38 cellular contexts compared by ENCODE assay signal in the genomic region with DNA sequence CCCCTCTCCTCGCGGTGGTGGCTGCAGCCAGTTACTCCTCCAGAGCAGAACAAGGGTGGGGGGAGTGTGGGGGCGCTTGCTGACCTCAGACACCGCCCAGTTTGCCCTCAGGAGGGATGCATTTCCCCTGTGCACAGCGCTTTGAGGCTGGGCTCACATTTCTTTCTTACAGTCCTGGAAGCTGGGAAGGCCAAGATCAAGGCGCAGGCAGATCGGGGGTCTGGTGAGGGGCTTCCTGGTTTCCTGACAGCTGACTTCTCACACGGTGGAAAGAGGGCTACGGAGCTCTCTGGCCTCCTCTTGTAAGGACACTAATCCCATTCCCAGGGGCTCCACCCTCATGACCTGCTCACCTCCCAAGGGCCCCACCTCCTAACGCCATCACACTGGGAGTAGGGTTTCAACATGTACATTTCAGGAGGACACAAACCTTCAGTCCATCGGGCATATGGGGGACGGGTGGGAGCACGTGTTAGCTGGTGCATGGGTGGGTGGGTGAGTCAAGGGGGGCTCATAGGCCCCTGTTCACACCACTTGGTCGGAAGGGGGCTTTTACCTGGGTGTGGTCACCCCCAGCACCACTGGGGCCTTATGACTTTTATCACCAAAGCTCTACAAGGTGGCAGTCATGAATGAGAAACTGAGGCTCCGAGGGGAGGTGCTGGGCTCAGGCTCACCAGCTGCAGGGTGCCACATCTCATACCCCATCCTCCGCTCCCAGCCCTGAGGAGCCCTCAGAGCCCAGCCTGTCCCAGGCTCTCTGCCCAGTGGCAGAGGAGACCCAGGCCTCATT. TPM values are rescaled to one million over a fixed set of nuclear protein-coding genes. Genes with fewer than 3 reads are reported as not detected.
DNase-seq lines count a peak whose midpoint lies in the region; ATAC-seq and TF ChIP-seq lines count a peak whose summit lies in the region.
"Had no signal": no experiment of that assay in that cellular context is flagged by ENCODE, and none has a peak within 500 bp of the region (broad histone marks: within the 10 kb centered on the region; RNA-seq: fewer than 3 reads in every experiment).

No MANE protein-coding gene starts in this region.

- H3K36me3 Mint-ChIP-seq in activated CD8-positive, alpha-beta memory T cell treated with anti-CD3 and anti-CD28 coated beads, Interleukin-2, amount 10 ng/mL, durations not matched to agents 7 days and 5 days: no peaks in the 10 kb centered on the region
- no peaks in the 10 kb centered on the region for H3K36me3 Mint-ChIP-seq in natural killer cell treated with Interleukin-12 subunit alpha and Interleukin-12 subunit beta and Interleukin-15 and Interleukin-18, amount 100 ng/mL, for 72 hours
- H3K36me3 Mint-ChIP-seq in natural killer cell: no peaks in the 10 kb centered on the region
- H3K36me3 Mint-ChIP-seq: activated CD4-positive, alpha-beta memory T cell treated with anti-CD3 and anti-CD28 coated beads for 36 hours; CD8-positive, alpha-beta T cell; naive thymus-derived CD8-positive, alpha-beta T cell had no signal

- H3K9me3 Mint-ChIP-seq in activated CD8-positive, alpha-beta memory T cell treated with anti-CD3 and anti-CD28 coated beads, Interleukin-2, amount 10 ng/mL, durations not matched to agents 7 days and 5 days (ENCODE audit: low read depth): no peaks in the 10 kb centered on the region
- H3K9me3 Mint-ChIP-seq in natural killer cell treated with Interleukin-12 subunit alpha and Interleukin-12 subunit beta and Interleukin-15 and Interleukin-18, amount 100 ng/mL, for 72 hours: no peaks in the 10 kb centered on the region
- no peaks in the 10 kb centered on the region for H3K9me3 Mint-ChIP-seq in natural killer cell
- H3K9me3 Mint-ChIP-seq: activated CD4-positive, alpha-beta memory T cell treated with anti-CD3 and anti-CD28 coated beads for 36 hours; CD8-positive, alpha-beta T cell; naive thymus-derived CD8-positive, alpha-beta T cell had no signal

- H3K27ac Mint-ChIP-seq in activated CD8-positive, alpha-beta memory T cell treated with anti-CD3 and anti-CD28 coated beads, Interleukin-2, amount 10 ng/mL, durations not matched to agents 7 days and 5 days: no peak overlapping the region
- H3K27ac Mint-ChIP-seq in natural killer cell treated with Interleukin-12 subunit alpha and Interleukin-12 subunit beta and Interleukin-15 and Interleukin-18, amount 100 ng/mL, for 72 hours: no peak overlapping the region
- H3K27ac Mint-ChIP-seq in natural killer cell: no peak overlapping the region
- H3K27ac Mint-ChIP-seq: activated CD4-positive, alpha-beta memory T cell treated with anti-CD3 and anti-CD28 coated beads for 36 hours; CD8-positive, alpha-beta T cell; naive thymus-derived CD8-positive, alpha-beta T cell had no signal

- no peaks in the 10 kb centered on the region for H3K36me3 ChIP-seq in upper lobe of right lung
- H3K36me3 ChIP-seq: brain microvascular endothelial cell, esophagus squamous epithelium, HAP-1, heart right ventricle, uterus had no signal

- intact Hi-C loops in natural killer cell (cut with micrococcal nuclease) (no loop called here), upper lobe of right lung (cut with DNase I) (no loop called here)

- TF ChIP-seq CTCF in natural killer cell (IDR thresholded peaks at IDR 0.05): no peak
- TF ChIP-seq CTCF in upper lobe of right lung (IDR thresholded peaks at IDR 0.05): no peak

- no peaks in the 10 kb centered on the region for H3K4me1 Mint-ChIP-seq in activated CD8-positive, alpha-beta memory T cell treated with anti-CD3 and anti-CD28 coated beads, Interleukin-2, amount 10 ng/mL, durations not matched to agents 7 days and 5 days
- H3K4me1 Mint-ChIP-seq in natural killer cell treated with Interleukin-12 subunit alpha and Interleukin-12 subunit beta and Interleukin-15 and Interleukin-18, amount 100 ng/mL, for 72 hours (ENCODE audit: low read depth in 2 of 2): no peaks in the 10 kb centered on the region
- no peaks in the 10 kb centered on the region for H3K4me1 Mint-ChIP-seq in natural killer cell
- H3K4me1 Mint-ChIP-seq: naive thymus-derived CD8-positive, alpha-beta T cell had no signal

- H3K9me3 ChIP-seq in upper lobe of right lung: no peaks in the 10 kb centered on the region
- H3K9me3 ChIP-seq: esophagus squamous epithelium, HAP-1, heart right ventricle, uterus had no signal

- H3K4me3 Mint-ChIP-seq in activated CD8-positive, alpha-beta memory T cell treated with anti-CD3 and anti-CD28 coated beads, Interleukin-2, amount 10 ng/mL, durations not matched to agents 7 days and 5 days: no peak overlapping the region
- no peak overlapping the region for H3K4me3 Mint-ChIP-seq in natural killer cell treated with Interleukin-12 subunit alpha and Interleukin-12 subunit beta and Interleukin-15 and Interleukin-18, amount 100 ng/mL, for 72 hours
- no peak overlapping the region for H3K4me3 Mint-ChIP-seq in natural killer cell
- H3K4me3 Mint-ChIP-seq: activated CD4-positive, alpha-beta memory T cell treated with anti-CD3 and anti-CD28 coated beads for 36 hours; CD8-positive, alpha-beta T cell; naive thymus-derived CD8-positive, alpha-beta T cell had no signal

- no peak for ATAC-seq in activated CD8-positive, alpha-beta memory T cell treated with anti-CD3 and anti-CD28 coated beads, Interleukin-2, amount 10 ng/mL, durations not matched to agents 7 days and 5 days
- no peak for ATAC-seq in natural killer cell treated with Interleukin-12 subunit alpha and Interleukin-12 subunit beta and Interleukin-15 and Interleukin-18, amount 100 ng/mL, for 72 hours
- ATAC-seq in natural killer cell: no peak
- ATAC-seq in upper lobe of right lung: no peak
- ATAC-seq in GM18498 (IDR thresholded peaks at IDR 0.05; ENCODE audit: unreplicated experiment): no peak
- ATAC-seq in GM18858 (IDR thresholded peaks at IDR 0.05; ENCODE audit: unreplicated experiment): no peak
- ATAC-seq: CD8-positive, alpha-beta T cell; heart right ventricle; naive thymus-derived CD8-positive, alpha-beta T cell; Right ventricle myocardium inferior had no signal

- no peaks in the 10 kb centered on the region for H3K27me3 Mint-ChIP-seq in activated CD8-positive, alpha-beta memory T cell treated with anti-CD3 and anti-CD28 coated beads, Interleukin-2, amount 10 ng/mL, durations not matched to agents 7 days and 5 days
- H3K27me3 Mint-ChIP-seq in natural killer cell treated with Interleukin-12 subunit alpha and Interleukin-12 subunit beta and Interleukin-15 and Interleukin-18, amount 100 ng/mL, for 72 hours: peaks cover 0 to 2% of the 10 kb centered on the region in 2 donors
- H3K27me3 Mint-ChIP-seq in natural killer cell (ENCODE audit: low read depth in 2 of 2): no peaks in the 10 kb centered on the region

- H3K27me3 ChIP-seq in upper lobe of right lung: no peaks in the 10 kb centered on the region
- H3K27me3 ChIP-seq: brain microvascular endothelial cell, uterus had no signal

- no peak overlapping the region for H3K4me3 ChIP-seq in upper lobe of right lung
- H3K4me3 ChIP-seq: dorsolateral prefrontal cortex, esophagus squamous epithelium, HAP-1, heart right ventricle, lung, PC-9, skin epidermis, uterus had no signal

- CTCF ChIA-PET in activated CD8-positive, alpha-beta memory T cell treated with anti-CD3 and anti-CD28 coated beads, Interleukin-2, amount 10 ng/mL, durations not matched to agents 7 days and 5 days (lab: Charles Lee): no interaction called here

- no peak overlapping the region for H3K27ac ChIP-seq in upper lobe of right lung
- H3K27ac ChIP-seq: brain microvascular endothelial cell, dorsolateral prefrontal cortex, esophagus squamous epithelium, heart right ventricle, HL-60, PC-9, skin epidermis, uterus had no signal

- H3K4me1 ChIP-seq in upper lobe of right lung: peaks cover 4% of the 10 kb centered on the region
- H3K4me1 ChIP-seq: esophagus squamous epithelium, HAP-1, heart right ventricle, uterus had no signal

- peak; percentile 31 for DNase-seq in activated CD8-positive, alpha-beta memory T cell treated with anti-CD3 and anti-CD28 coated beads, Interleukin-2, amount 10 ng/mL, durations not matched to agents 7 days and 5 days
- no peak for DNase-seq in activated CD8-positive, alpha-beta memory T cell treated with anti-CD3 and anti-CD28 coated beads for 24 hours
- DNase-seq in natural killer cell treated with Interleukin-12 subunit alpha and Interleukin-12 subunit beta and Interleukin-15 and Interleukin-18, amount 100 ng/mL, for 72 hours (ENCODE audit: low spot score): peak; percentile 37
- DNase-seq in natural killer cell (no peak), mesenteric fat pad (ENCODE audit: low spot score) (peak; percentile 72), upper lobe of right lung (peak; percentile 49)
- DNase-seq: activated CD4-positive, alpha-beta memory T cell treated with anti-CD3 and anti-CD28 coated beads for 36 hours; activated CD4-positive, alpha-beta T cell treated with anti-CD3 and anti-CD28 coated beads for 1 hour; amniotic stem cell; brain microvascular endothelial cell; esophagus squamous epithelium; foreskin melanocyte; MM.1S; naive thymus-derived CD8-positive, alpha-beta T cell; NCI-H1417 treated with DMSO at 0.1 percent for 48 hours; NCI-H2081 treated with DMSO at 0.1 percent for 48 hours; NCI-H226; NCI-H69; PC-9; stimulated activated naive CD4-positive, alpha-beta T cell; T-helper 2 cell; uterus had no signal

RNA-seq across cellular contexts. Expression of a gene that starts 7.7 kb away (rescaled TPM):
- not detected for total RNA-seq in activated CD8-positive, alpha-beta memory T cell treated with anti-CD3 and anti-CD28 coated beads, Interleukin-2, amount 10 ng/mL, durations not matched to agents 7 days and 5 days
- not detected for total RNA-seq in natural killer cell treated with Interleukin-12 subunit alpha and Interleukin-12 subunit beta and Interleukin-15 and Interleukin-18, amount 100 ng/mL, for 72 hours
- total RNA-seq in natural killer cell: not detected
- 0.71 TPM for total RNA-seq in mesenteric fat pad
- 86.9 TPM for total RNA-seq in upper lobe of right lung
- total RNA-seq: A172; activated CD4-positive, alpha-beta memory T cell treated with anti-CD3 and anti-CD28 coated beads for 36 hours; CD8-positive, alpha-beta T cell; cerebellum; kidney epithelial cell; mononuclear cell; omental fat pad; PC-9; Right ventricle myocardium inferior; temporal lobe had no signal

RNA-seq across cellular contexts. Expression of a gene that starts 50.4 kb away (rescaled TPM):
- total RNA-seq in activated CD8-positive, alpha-beta memory T cell treated with anti-CD3 and anti-CD28 coated beads, Interleukin-2, amount 10 ng/mL, durations not matched to agents 7 days and 5 days: 1 to 10 TPM; 1.7 to 2.8 TPM
- total RNA-seq in natural killer cell treated with Interleukin-12 subunit alpha and Interleukin-12 subunit beta and Interleukin-15 and Interleukin-18, amount 100 ng/mL, for 72 hours: under 1 TPM; 0.26 to 0.47 TPM
- total RNA-seq in natural killer cell: under 1 TPM; 0.68 to 0.92 (median 0.78) TPM
- 26.8 TPM for total RNA-seq in mesenteric fat pad
- total RNA-seq in upper lobe of right lung: 38.6 TPM
- total RNA-seq: PC-9 had no signal

Comparison
In these comparisons a context has a peak if more than half of its experiments do, and no peak if none do; other contexts are left out.
1. DNase-seq: peak in activated CD8-positive, alpha-beta memory T cell treated with anti-CD3 and anti-CD28 coated beads, Interleukin-2, amount 10 ng/mL, durations not matched to agents 7 days and 5 days (single experiment), natural killer cell treated with Interleukin-12 subunit alpha and Interleukin-12 subunit beta and Interleukin-15 and Interleukin-18, amount 100 ng/mL, for 72 hours (single experiment), mesenteric fat pad (single experiment) and upper lobe of right lung (single experiment); none in activated CD8-positive, alpha-beta memory T cell treated with anti-CD3 and anti-CD28 coated beads for 24 hours (single experiment) and natural killer cell (single experiment).
2. RNA of a gene that starts 7.7 kb away (total RNA-seq): 86.9 TPM in upper lobe of right lung (single experiment); 0.71 TPM in mesenteric fat pad (single experiment), not detected in activated CD8-positive, alpha-beta memory T cell treated with anti-CD3 and anti-CD28 coated beads, Interleukin-2, amount 10 ng/mL, durations not matched to agents 7 days and 5 days, not detected in natural killer cell treated with Interleukin-12 subunit alpha and Interleukin-12 subunit beta and Interleukin-15 and Interleukin-18, amount 100 ng/mL, for 72 hours and not detected in natural killer cell; every median in the first group is over 10 times any median in the second.